In genomic region chr17:16406742-16407674, GRCh38 we compare ENCODE assay signal across 8 cellular contexts. TPM values are rescaled to one million over a fixed set of nuclear protein-coding genes. Genes with fewer than 3 reads are reported as not detected.
DNase-seq lines count a peak whose midpoint lies in the region; TF ChIP-seq lines count a peak whose summit lies in the region.

No MANE protein-coding gene starts in this region.

- no peaks in the 10 kb centered on the region for H3K79me1 ChIP-seq in mesendoderm (ENCODE audit: low read length)

- TF ChIP-seq CTCF in GM10266 (IDR thresholded peaks at IDR 0.05; ENCODE audit: control insufficient read depth, insufficient read depth, low read depth, missing control alignments) (no peak), dorsolateral prefrontal cortex (IDR thresholded peaks at IDR 0.05 in 54 of 56, conservative IDR thresholded peaks at IDR 0.05 in 2 of 56; ENCODE audit: low read depth in 1 of 56, partially characterized antibody in 56 of 56) (no peak), uterus (IDR thresholded peaks at IDR 0.05) (no peak)

- TF ChIP-seq POLR2A in uterus (IDR thresholded peaks at IDR 0.05): peak in 1 of 2 donors; percentile 19

- H3K4me2 ChIP-seq in mesendoderm (ENCODE audit: low read length): peak overlapping the region; percentile 97

- no CpG with 5 or more reads among the region's 67 CpGs for WGBS in mesendoderm (ENCODE audit: extremely low coverage, insufficient coverage, low lambda C conversion rate)

- peak overlapping the region; percentile 47 to 81 (median 67) for H3K4me3 ChIP-seq in dorsolateral prefrontal cortex
- peak overlapping the region; percentile 65 for H3K4me3 ChIP-seq in mesendoderm (ENCODE audit: low read length)
- peak overlapping the region; percentile 49 to 52 for H3K4me3 ChIP-seq in uterus

- peak overlapping the region; percentile 89 for H3K23ac ChIP-seq in mesendoderm (ENCODE audit: low read length)

- DNase-seq in GM10266 (ENCODE audit: extremely low spot score) (peak; percentile 55), NCI-H2227 (lab: John Stamatoyannopoulos, UW; ENCODE audit: unreplicated experiment) (peak; percentile 79), dorsolateral prefrontal cortex (peak in 3 of 10 donors; percentile 34 to 64 (median 54)), mesendoderm (peak; percentile 83), uterus (peak; percentile 47 to 59), T-helper 9 cell (no peak), H4 (ENCODE audit: low spot score) (no peak), Ammon's horn (ENCODE audit: low spot score) (no peak)

- no peak overlapping the region for H3K4ac ChIP-seq in mesendoderm (ENCODE audit: low read depth, low read length)

- no peaks in the 10 kb centered on the region for H3K27me3 ChIP-seq in dorsolateral prefrontal cortex
- no peaks in the 10 kb centered on the region for H3K27me3 ChIP-seq in mesendoderm (ENCODE audit: insufficient read depth, low read length, poor library complexity)
- no peaks in the 10 kb centered on the region for H3K27me3 ChIP-seq in uterus

- no peak overlapping the region for H2AK5ac ChIP-seq in mesendoderm (ENCODE audit: low read length)

- H3K18ac ChIP-seq in mesendoderm (ENCODE audit: low read length): peak overlapping the region; percentile 44

- H3K9ac ChIP-seq in mesendoderm (ENCODE audit: low read length): peak overlapping the region; percentile 92

- H2BK15ac ChIP-seq in mesendoderm (replicated peaks; ENCODE audit: low read depth): no peak overlapping the region

- H3K27ac ChIP-seq in dorsolateral prefrontal cortex (peak overlapping the region in 50 of 59 donors; percentile 4 to 88 (median 74)), mesendoderm (ENCODE audit: low read depth, low read length) (no peak overlapping the region), uterus (peak overlapping the region; percentile 86 to 89)

- H3K9me3 ChIP-seq in uterus: no peaks in the 10 kb centered on the region

- no peak overlapping the region for H2BK5ac ChIP-seq in mesendoderm (ENCODE audit: low read length)

- no peak overlapping the region for H2BK120ac ChIP-seq in mesendoderm (ENCODE audit: low read depth, low read length)

- H3K4me1 ChIP-seq in mesendoderm (ENCODE audit: control insufficient read depth, low read depth, low read length) (no peaks in the 10 kb centered on the region), uterus (no peaks in the 10 kb centered on the region)

- no peaks in the 10 kb centered on the region for H3K79me2 ChIP-seq in mesendoderm (ENCODE audit: control insufficient read depth, insufficient read depth, low read length)

- H3K36me3 ChIP-seq in mesendoderm (ENCODE audit: control insufficient read depth, insufficient read depth, low read length) (no peaks in the 10 kb centered on the region), uterus (no peaks in the 10 kb centered on the region)

- no peak overlapping the region for H4K5ac ChIP-seq in mesendoderm (ENCODE audit: low read length)

- intact Hi-C loops in dorsolateral prefrontal cortex (cut with DNase I): no loop called here
- intact Hi-C loops in uterus (cut with DNase I; ENCODE audit: low total_unique reads): no loop called here

- peak overlapping the region; percentile 96 for H3K56ac ChIP-seq in mesendoderm (ENCODE audit: low read length)

- no peak overlapping the region for H4K8ac ChIP-seq in mesendoderm (ENCODE audit: low read depth, low read length)

RNA-seq across cellular contexts. Expression of gene TRPV2, which starts 8.4 kb away (rescaled TPM):
- 10 to 100 TPM in 114 of 120 experiments, 1 to 10 TPM in 6; 7.6 to 32.7 (median 16.2) TPM for total RNA-seq in dorsolateral prefrontal cortex
- 1.3 TPM for polyA plus RNA-seq in mesendoderm (2013, experiment 1 of 2)
- 1.9 TPM for polyA plus RNA-seq in mesendoderm (2013, experiment 2 of 2)
- total RNA-seq in uterus: 10 to 100 TPM in 2 of 4 donors, 1 to 10 TPM in 2; 6.2 to 26.2 (median 12.9) TPM
- 4.8 and 5.5 TPM in 2 replicates for total RNA-seq in H4 (2014; rRNA removed; shearing (Covaris generic))

RNA-seq across cellular contexts. Expression of gene UBB, which starts 26.1 kb away (rescaled TPM):
- total RNA-seq in dorsolateral prefrontal cortex: 1,000 to 10,000 TPM in 119 of 120 experiments, 100 to 1,000 TPM in 1; 963 to 2,431 (median 1,830) TPM
- 2,431 TPM for polyA plus RNA-seq in mesendoderm (2013, experiment 1 of 2)
- polyA plus RNA-seq in mesendoderm (2013, experiment 2 of 2): 2,399 TPM
- total RNA-seq in uterus: 1,000 to 10,000 TPM in 1 of 4 donors, 100 to 1,000 TPM in 3; 535 to 1,039 (median 667) TPM
- 1,938 and 1,951 TPM in 2 replicates for total RNA-seq in H4 (2014; rRNA removed; shearing (Covaris generic))

RNA-seq across cellular contexts. Expression of gene CENPV, which starts 53.7 kb away (rescaled TPM):
- total RNA-seq in dorsolateral prefrontal cortex (10 to 100 TPM; 24.6 to 89.3 (median 51.6) TPM), uterus (10 to 100 TPM; 35.5 to 74.4 (median 53.5) TPM)
- polyA plus RNA-seq in mesendoderm (2013, experiment 1 of 2): 319 TPM
- 316 TPM for polyA plus RNA-seq in mesendoderm (2013, experiment 2 of 2)
- 33.5 and 42.3 TPM in 2 replicates for total RNA-seq in H4 (2014; rRNA removed; shearing (Covaris generic))

Comparison
In these comparisons a context has a peak if more than half of its experiments do, and no peak if none do; other contexts are left out.
1. DNase-seq: peak in GM10266 (single experiment), NCI-H2227 (single experiment), mesendoderm (single experiment) and uterus (2 of 2); none in T-helper 9 cell (single experiment), H4 (single experiment) and Ammon's horn (single experiment).
2. Peak in every context shown above with its lines, with median percentiles within 50 percentile points of each other: H3K4me3 ChIP-seq.